Comparison of ENCODE assay signal across 25 cellular contexts in the genomic region with DNA sequence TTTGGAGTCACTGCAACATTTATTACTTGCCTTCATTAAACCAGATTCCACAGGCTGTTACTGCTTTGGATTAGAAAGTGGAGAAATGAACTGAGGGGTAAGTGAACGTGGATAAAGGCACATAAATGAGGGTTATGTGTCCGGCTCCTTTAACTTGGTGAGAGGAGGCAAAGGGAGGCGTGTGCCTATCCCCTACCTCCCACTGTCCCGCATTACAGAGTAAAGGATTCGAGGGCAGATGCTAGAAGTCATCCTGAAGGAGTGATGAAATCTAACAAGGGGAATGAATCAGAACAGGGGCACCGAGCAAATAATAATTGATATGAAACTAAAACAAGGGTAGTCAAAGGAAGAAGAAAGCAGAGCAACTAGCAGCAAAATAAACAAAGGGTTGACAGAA.
"Had no signal": no experiment of that assay in that cellular context is flagged by ENCODE, and none has a peak within 500 bp of the region (broad histone marks: within the 10 kb centered on the region; RNA-seq: fewer than 3 reads in every experiment).

No MANE protein-coding gene starts in this region.

- H3K27ac Mint-ChIP-seq: naive thymus-derived CD4-positive, alpha-beta T cell; natural killer cell; nephron; progenitor cell of endocrine pancreas; stimulated activated effector memory CD8-positive, alpha-beta T cell treated with anti-CD3 and anti-CD28 coated beads, Interleukin-12 subunit alpha, Interleukin-12 subunit beta, amount 100 ng/mL, for 72 hours; stimulated activated naive CD8-positive, alpha-beta T cell treated with anti-CD3 and anti-CD28 coated beads, Interleukin-15, Interleukin-2, amounts not matched to agents 100 ng/mL and 50 ng/mL, for 24 hours; type B pancreatic cell had no signal

- H3K36me3 ChIP-seq: ovary, right lobe of liver, sigmoid colon, stomach, tibial artery, transverse colon, upper lobe of right lung, uterus had no signal

- H3K4me3 ChIP-seq: ovary, psoas muscle, right lobe of liver, sigmoid colon, stomach, tibial artery, transverse colon, upper lobe of right lung, uterus had no signal

- H3K4me1 ChIP-seq: parathyroid adenoma, psoas muscle, right lobe of liver, sigmoid colon, stomach, tibial artery, transverse colon, upper lobe of right lung, uterus had no signal

- H3K9ac ChIP-seq: parathyroid adenoma had no signal

- DNase-seq: naive thymus-derived CD4-positive, alpha-beta T cell; natural killer cell; occipital lobe; ovary; psoas muscle; right lobe of liver; sigmoid colon; small intestine; stimulated activated CD4-positive, alpha-beta T cell treated with anti-CD3 and anti-CD28 coated beads, Interleukin-15, amount 100 ng/mL, for 24 hours; stimulated activated CD4-positive, alpha-beta T cell treated with anti-CD3 and anti-CD28 coated beads, Interleukin-2, amount 100 ng/mL, for 24 hours; stimulated activated CD4-positive, alpha-beta T cell treated with anti-CD3 and anti-CD28 coated beads, Interleukin-2, amount 100 ng/mL, for 48 hours; stimulated activated CD4-positive, alpha-beta T cell treated with anti-CD3 and anti-CD28 coated beads, Interleukin-4, amount 100 ng/mL, for 24 hours; stimulated activated naive CD4-positive, alpha-beta T cell; stomach; tibial artery; transverse colon; upper lobe of right lung; uterus had no signal

- H3K27me3 Mint-ChIP-seq: progenitor cell of endocrine pancreas; stimulated activated naive CD8-positive, alpha-beta T cell treated with anti-CD3 and anti-CD28 coated beads, Interleukin-15, Interleukin-2, amounts not matched to agents 100 ng/mL and 50 ng/mL, for 24 hours; type B pancreatic cell had no signal

- H3K4me1 Mint-ChIP-seq: naive thymus-derived CD4-positive, alpha-beta T cell; natural killer cell; nephron; stimulated activated effector memory CD8-positive, alpha-beta T cell treated with anti-CD3 and anti-CD28 coated beads, Interleukin-12 subunit alpha, Interleukin-12 subunit beta, amount 100 ng/mL, for 72 hours had no signal

- H3K4me3 Mint-ChIP-seq: naive thymus-derived CD4-positive, alpha-beta T cell; natural killer cell; nephron; stimulated activated effector memory CD8-positive, alpha-beta T cell treated with anti-CD3 and anti-CD28 coated beads, Interleukin-12 subunit alpha, Interleukin-12 subunit beta, amount 100 ng/mL, for 72 hours; stimulated activated naive CD8-positive, alpha-beta T cell treated with anti-CD3 and anti-CD28 coated beads, Interleukin-15, Interleukin-2, amounts not matched to agents 100 ng/mL and 50 ng/mL, for 24 hours; type B pancreatic cell had no signal

- H3K79me2 ChIP-seq: parathyroid adenoma had no signal

- H3K27me3 ChIP-seq: ovary, right lobe of liver, sigmoid colon, stomach, tibial artery, transverse colon, upper lobe of right lung, uterus had no signal

- H3K9me3 Mint-ChIP-seq: nephron; stimulated activated effector memory CD8-positive, alpha-beta T cell treated with anti-CD3 and anti-CD28 coated beads, Interleukin-12 subunit alpha, Interleukin-12 subunit beta, amount 100 ng/mL, for 72 hours; stimulated activated naive CD8-positive, alpha-beta T cell treated with anti-CD3 and anti-CD28 coated beads, Interleukin-15, Interleukin-2, amounts not matched to agents 100 ng/mL and 50 ng/mL, for 24 hours; type B pancreatic cell had no signal

- ATAC-seq: naive thymus-derived CD4-positive, alpha-beta T cell; natural killer cell; psoas muscle; right cardiac atrium; right lobe of liver; stimulated activated effector memory CD8-positive, alpha-beta T cell treated with anti-CD3 and anti-CD28 coated beads, Interleukin-12 subunit alpha, Interleukin-12 subunit beta, amount 100 ng/mL, for 72 hours; upper lobe of right lung had no signal

- H3K9me3 ChIP-seq: ovary, psoas muscle, right lobe of liver, sigmoid colon, stomach, tibial artery, transverse colon, upper lobe of right lung, uterus had no signal

- FAIRE-seq: small intestine had no signal

- H3K27ac ChIP-seq: ovary, parathyroid adenoma, psoas muscle, right lobe of liver, sigmoid colon, stomach, tibial artery, transverse colon, upper lobe of right lung, uterus had no signal

- H3K36me3 Mint-ChIP-seq: naive thymus-derived CD4-positive, alpha-beta T cell; natural killer cell; stimulated activated effector memory CD8-positive, alpha-beta T cell treated with anti-CD3 and anti-CD28 coated beads, Interleukin-12 subunit alpha, Interleukin-12 subunit beta, amount 100 ng/mL, for 72 hours; type B pancreatic cell had no signal

- H2AFZ ChIP-seq: parathyroid adenoma had no signal
